In genomic region chr7:15720849-15721471, GRCh38 we compare ENCODE assay signal across 8 cellular contexts. TPM values are rescaled to one million over a fixed set of nuclear protein-coding genes. Genes with fewer than 3 reads are reported as not detected.
DNase-seq lines count a peak whose midpoint lies in the region; ATAC-seq, FAIRE-seq and TF ChIP-seq lines count a peak whose summit lies in the region.

No MANE protein-coding gene starts in this region.

- no peak for TF ChIP-seq POLR2A in heart left ventricle (IDR thresholded peaks at IDR 0.05)

- H3K27ac Mint-ChIP-seq in activated CD8-positive, alpha-beta T cell treated with anti-CD3 and anti-CD28 coated beads for 36 hours: no peak overlapping the region
- no peak overlapping the region for H3K27ac Mint-ChIP-seq in stimulated activated memory B cell treated with anti-CD40 and anti-IgM and Interleukin-4, amounts not matched to agents 10 μg/mL and 1 μg/mL and 100 μg/mL, for 72 hours

- H3K9me3 ChIP-seq in heart left ventricle: no peaks in the 10 kb centered on the region

- no peaks in the 10 kb centered on the region for H3K36me3 ChIP-seq in heart left ventricle

- CTCF ChIA-PET in activated CD8-positive, alpha-beta T cell treated with anti-CD3 and anti-CD28 coated beads for 36 hours (lab: Charles Lee): interaction anchor here (0.8 to 1.7 kb wide), 6 partner anchors 9 to 35 kb away, joined by 3 to 5 read pairs (median 4); partner anchors contain the start of gene MEOX2

- WGBS in heart left ventricle, 4 donors: 52 to 67% (median 57%) methylated on average over 5 of the region's 5 CpGs

- POLR2A ChIA-PET in activated CD8-positive, alpha-beta T cell treated with anti-CD3 and anti-CD28 coated beads for 36 hours (lab: Charles Lee): no interaction called here

- no peaks in the 10 kb centered on the region for H3K9me3 Mint-ChIP-seq in activated CD8-positive, alpha-beta T cell treated with anti-CD3 and anti-CD28 coated beads for 36 hours
- no peaks in the 10 kb centered on the region for H3K9me3 Mint-ChIP-seq in stimulated activated memory B cell treated with anti-CD40 and anti-IgM and Interleukin-4, amounts not matched to agents 10 μg/mL and 1 μg/mL and 100 μg/mL, for 72 hours

- TF ChIP-seq CTCF in heart left ventricle (IDR thresholded peaks at IDR 0.05): peak; percentile 52 to 86 (median 74)
- TF ChIP-seq CTCF in activated CD8-positive, alpha-beta T cell treated with anti-CD3 and anti-CD28 coated beads for 36 hours (IDR thresholded peaks at IDR 0.05): peak; percentile 76

- DNase-seq in heart left ventricle (peak in 3 of 5 donors; percentile 24 to 33 (median 26)), Right ventricle myocardium inferior (ENCODE audit: missing footprints) (no peak), NCI-H146 treated with DMSO at 0.1 percent for 48 hours (lab: John Stamatoyannopoulos, UW; ENCODE audit: unreplicated experiment) (peak; percentile 8), ecto neural progenitor cell (ENCODE audit: low spot score) (no peak)
- DNase-seq in activated CD8-positive, alpha-beta T cell treated with anti-CD3 and anti-CD28 coated beads for 36 hours: peak; percentile 28

- no peaks in the 10 kb centered on the region for H3K27me3 ChIP-seq in heart left ventricle

- no peak overlapping the region for H3K4me3 Mint-ChIP-seq in activated CD8-positive, alpha-beta T cell treated with anti-CD3 and anti-CD28 coated beads for 36 hours
- H3K4me3 Mint-ChIP-seq in stimulated activated memory B cell treated with anti-CD40 and anti-IgM and Interleukin-4, amounts not matched to agents 10 μg/mL and 1 μg/mL and 100 μg/mL, for 72 hours: no peak overlapping the region

- H3K4me3 ChIP-seq in heart left ventricle: no peak overlapping the region

- no peaks in the 10 kb centered on the region for H3K27me3 Mint-ChIP-seq in activated CD8-positive, alpha-beta T cell treated with anti-CD3 and anti-CD28 coated beads for 36 hours
- H3K27me3 Mint-ChIP-seq in stimulated activated memory B cell treated with anti-CD40 and anti-IgM and Interleukin-4, amounts not matched to agents 10 μg/mL and 1 μg/mL and 100 μg/mL, for 72 hours: no peaks in the 10 kb centered on the region

- no peaks in the 10 kb centered on the region for H3K4me1 Mint-ChIP-seq in activated CD8-positive, alpha-beta T cell treated with anti-CD3 and anti-CD28 coated beads for 36 hours (ENCODE audit: low read depth)
- no peaks in the 10 kb centered on the region for H3K4me1 Mint-ChIP-seq in stimulated activated memory B cell treated with anti-CD40 and anti-IgM and Interleukin-4, amounts not matched to agents 10 μg/mL and 1 μg/mL and 100 μg/mL, for 72 hours

- ATAC-seq in heart left ventricle (no peak), Right ventricle myocardium inferior (no peak), GM21515 (IDR thresholded peaks at IDR 0.05; ENCODE audit: unreplicated experiment) (no peak)
- no peak for ATAC-seq in activated CD8-positive, alpha-beta T cell treated with anti-CD3 and anti-CD28 coated beads for 36 hours
- no peak for ATAC-seq in stimulated activated memory B cell treated with anti-CD40 and anti-IgM and Interleukin-4, amounts not matched to agents 10 μg/mL and 1 μg/mL and 100 μg/mL, for 72 hours

- H3K4me1 ChIP-seq in heart left ventricle: peaks cover 0 to 16% (median 6%) of the 10 kb centered on the region in 12 donors

- intact Hi-C loops in heart left ventricle (cut with DNase I) (loop anchor here (5.0 to 10.0 kb wide), 6 partner anchors 344 to 416 kb away; no protein-coding TSS in a partner anchor), Right ventricle myocardium inferior (cut with DNase I) (loop anchor here (5.0 kb wide), 3 partner anchors 34 to 414 kb away; partner anchors contain the start of gene MEOX2)
- intact Hi-C loops in activated CD8-positive, alpha-beta T cell treated with anti-CD3 and anti-CD28 coated beads for 36 hours (cut with micrococcal nuclease): no loop called here

- H3K27ac ChIP-seq in heart left ventricle: peak overlapping the region in 1 of 12 donors; percentile 17

- peak; percentile 75 for FAIRE-seq in islet of Langerhans (lab: Jason Lieb, UNC)

- H3K36me3 Mint-ChIP-seq in activated CD8-positive, alpha-beta T cell treated with anti-CD3 and anti-CD28 coated beads for 36 hours (ENCODE audit: low read depth): no peaks in the 10 kb centered on the region
- no peaks in the 10 kb centered on the region for H3K36me3 Mint-ChIP-seq in stimulated activated memory B cell treated with anti-CD40 and anti-IgM and Interleukin-4, amounts not matched to agents 10 μg/mL and 1 μg/mL and 100 μg/mL, for 72 hours

RNA-seq across cellular contexts. Expression of gene MEOX2, which starts 34.5 kb away (rescaled TPM):
- total RNA-seq in heart left ventricle (10 to 100 TPM in 6 of 9 donors, 1 to 10 TPM in 3; 5.0 to 17.1 (median 11.0) TPM), Right ventricle myocardium inferior (9.0 TPM)
- polyA plus RNA-seq in heart left ventricle: 1 to 10 TPM; 5.1 to 6.8 TPM
- not detected for total RNA-seq in activated CD8-positive, alpha-beta T cell treated with anti-CD3 and anti-CD28 coated beads for 36 hours

Comparison
In these comparisons a context has a peak if more than half of its experiments do, and no peak if none do; other contexts are left out.
1. DNase-seq: peak in heart left ventricle (3 of 5), NCI-H146 treated with DMSO at 0.1 percent for 48 hours (single experiment) and activated CD8-positive, alpha-beta T cell treated with anti-CD3 and anti-CD28 coated beads for 36 hours (single experiment); none in Right ventricle myocardium inferior (single experiment) and ecto neural progenitor cell (single experiment).
2. RNA of gene MEOX2, which starts 34.5 kb away (total RNA-seq): 5.0 to 17.1 TPM in heart left ventricle and 9.0 TPM in Right ventricle myocardium inferior (single experiment); not detected in activated CD8-positive, alpha-beta T cell treated with anti-CD3 and anti-CD28 coated beads for 36 hours; every median in the first group is over 4 times any median in the second.